8 cellular contexts compared by ENCODE assay signal in genomic region chr7:118183586-118184391, GRCh38. TPM values are rescaled to one million over a fixed set of nuclear protein-coding genes. Genes with fewer than 3 reads are reported as not detected.
DNase-seq lines count a peak whose midpoint lies in the region; ATAC-seq and TF ChIP-seq lines count a peak whose summit lies in the region.

TSS of gene LSM8 (plus strand) at chr7:118184164. CDS start at chr7:118184224, 60 bp downstream.

- H3K4me1 ChIP-seq in ovary (ENCODE audit: insufficient read depth): peaks cover 2% of the 10 kb centered on the region
- H3K4me1 ChIP-seq in thyroid gland: peaks cover 6 to 11% of the 10 kb centered on the region in 2 donors

- no peak for TF ChIP-seq EP300 in ovary (IDR thresholded peaks at IDR 0.05)

- H3K9me3 ChIP-seq in ovary (no peaks in the 10 kb centered on the region), thyroid gland (no peaks in the 10 kb centered on the region)

- peak within 1 kb of the TSS; percentile 94 for H3K4me3 Mint-ChIP-seq in activated naive CD8-positive, alpha-beta T cell treated with anti-CD3 and anti-CD28 coated beads, Interleukin-2, amount 50 U/mL, for 24 hours

- WGBS in ovary, 3 donors: 0 to 1% (median 1%) methylated on average over 50 to 64 of the region's 64 CpGs
- 0 to 1% methylated on average over 40 to 55 of the region's 64 CpGs for WGBS in thyroid gland, 2 donors

- peaks cover 2% of the 10 kb centered on the region for H3K27me3 Mint-ChIP-seq in activated naive CD8-positive, alpha-beta T cell treated with anti-CD3 and anti-CD28 coated beads, Interleukin-2, amount 50 U/mL, for 24 hours

- H3K9me3 Mint-ChIP-seq in activated naive CD8-positive, alpha-beta T cell treated with anti-CD3 and anti-CD28 coated beads, Interleukin-2, amount 50 U/mL, for 24 hours: no peaks in the 10 kb centered on the region

- peaks cover 53% of the 10 kb centered on the region for H3K4me1 Mint-ChIP-seq in activated naive CD8-positive, alpha-beta T cell treated with anti-CD3 and anti-CD28 coated beads, Interleukin-2, amount 50 U/mL, for 24 hours

- peak within 1 kb of the TSS; percentile 98 for H3K27ac Mint-ChIP-seq in activated naive CD8-positive, alpha-beta T cell treated with anti-CD3 and anti-CD28 coated beads, Interleukin-2, amount 50 U/mL, for 24 hours

- no peak for TF ChIP-seq CTCF in GM12865 (IDR thresholded peaks at IDR 0.05; ENCODE audit: insufficient read depth, low read depth, low read length, missing control alignments)
- TF ChIP-seq CTCF in ovary (IDR thresholded peaks at IDR 0.05): peak in 1 of 3 donors; percentile 22
- no peak for TF ChIP-seq CTCF in thyroid gland (IDR thresholded peaks at IDR 0.05)

- peak; percentile 99 for ATAC-seq in HG02763 (IDR thresholded peaks at IDR 0.05; ENCODE audit: unreplicated experiment)
- peak; percentile 98 for ATAC-seq in activated naive CD8-positive, alpha-beta T cell treated with anti-CD3 and anti-CD28 coated beads, Interleukin-2, amount 50 U/mL, for 24 hours
- peak; percentile 99 for ATAC-seq in Right ventricle myocardium inferior

- TF ChIP-seq POLR2A in ovary (IDR thresholded peaks at IDR 0.05) (peak; percentile 61), thyroid gland (IDR thresholded peaks at IDR 0.05) (peak in 1 of 2 donors; percentile 91)

- H3K27me3 ChIP-seq in ovary: no peaks in the 10 kb centered on the region
- no peaks in the 10 kb centered on the region for H3K27me3 ChIP-seq in thyroid gland

- H3K4me3 ChIP-seq in GM12865 (ENCODE audit: low read depth, low read length) (peak within 1 kb of the TSS; percentile 92), ovary (peak within 1 kb of the TSS; percentile 92), thyroid gland (replicated peaks in 1 of 3) (peak within 1 kb of the TSS; percentile 38 to 79 (median 61))

- H3K27ac ChIP-seq in ovary (peak within 1 kb of the TSS; percentile 69 to 81), thyroid gland (peak within 1 kb of the TSS; percentile 73 to 82 (median 82))

- H3K36me3 ChIP-seq in ovary (no peaks in the 10 kb centered on the region), thyroid gland (peaks cover 6 to 10% of the 10 kb centered on the region in 2 donors)

- peaks cover 39% of the 10 kb centered on the region for H3K36me3 Mint-ChIP-seq in activated naive CD8-positive, alpha-beta T cell treated with anti-CD3 and anti-CD28 coated beads, Interleukin-2, amount 50 U/mL, for 24 hours (ENCODE audit: low read depth)

- intact Hi-C loops in Right ventricle myocardium inferior (cut with DNase I) (no loop called here), ovary (cut with DNase I) (no loop called here), thyroid gland (cut with DNase I) (no loop called here)

- peak; percentile 99 for DNase-seq in GM12865 (ENCODE audit: low read depth)
- DNase-seq in NCI-H1417 treated with DMSO at 0.1 percent for 48 hours (lab: John Stamatoyannopoulos, UW): peak; percentile 94
- peak; percentile 96 for DNase-seq in SW480 (ENCODE audit: low spot score)
- DNase-seq in activated naive CD8-positive, alpha-beta T cell treated with anti-CD3 and anti-CD28 coated beads, Interleukin-2, amount 50 U/mL, for 24 hours: peak; percentile 96
- peak; percentile 98 for DNase-seq in Right ventricle myocardium inferior (ENCODE audit: missing footprints)
- DNase-seq in ovary: peak; percentile 97 to 98 (median 97)
- DNase-seq in thyroid gland: peak; percentile 97 to 98

RNA-seq across cellular contexts. Expression of gene LSM8, which starts in this region (rescaled TPM):
- total RNA-seq in Right ventricle myocardium inferior: 19.1 TPM
- 10 to 100 TPM; 16.8 to 31.4 (median 22.9) TPM for total RNA-seq in ovary
- polyA plus RNA-seq in ovary: 10 to 100 TPM; 20.8 to 24.3 TPM
- 10 to 100 TPM; 28.2 to 42.9 (median 37.3) TPM for total RNA-seq in thyroid gland

Comparison
In these comparisons a context has a peak if more than half of its experiments do, and no peak if none do; other contexts are left out.
1. Peak in every context shown above with its lines: DNase-seq, ATAC-seq, H3K4me3 ChIP-seq and H3K27ac ChIP-seq.